Comparison of ENCODE assay signal across 8 cellular contexts in genomic region chr10:79195091-79195923, GRCh38.
DNase-seq lines count a peak whose midpoint lies in the region; ATAC-seq and TF ChIP-seq lines count a peak whose summit lies in the region.

No MANE protein-coding gene starts in this region.

- no peaks in the 10 kb centered on the region for H3K27me3 ChIP-seq in Karpas-422 (ENCODE audit: low read length)
- no peaks in the 10 kb centered on the region for H3K27me3 ChIP-seq in SJCRH30
- no peaks in the 10 kb centered on the region for H3K27me3 ChIP-seq in gastroesophageal sphincter
- H3K27me3 ChIP-seq in suprapubic skin, result no peaks in the 10 kb centered on the region

- H3K4me2 ChIP-seq in Karpas-422 (ENCODE audit: low read depth, low read length, poor library complexity, severe bottlenecking), result peak overlapping the region; percentile 37

- TF ChIP-seq EP300 in gastroesophageal sphincter (IDR thresholded peaks at IDR 0.05), result no peak
- no peak for TF ChIP-seq EP300 in suprapubic skin (IDR thresholded peaks at IDR 0.05)

- H3K36me3 ChIP-seq in Karpas-422 (ENCODE audit: insufficient read depth, low read length) (no peaks in the 10 kb centered on the region), SJCRH30 (peaks cover 4% of the 10 kb centered on the region; the same call in 1 of the 2 replicates), gastroesophageal sphincter (peaks cover 0 to 12% of the 10 kb centered on the region in 2 donors), suprapubic skin (no peaks in the 10 kb centered on the region)

- no peaks in the 10 kb centered on the region for H3K79me2 ChIP-seq in Karpas-422 (ENCODE audit: low read length)

- no peaks in the 10 kb centered on the region for H3K9me2 ChIP-seq in Karpas-422 (replicated peaks; ENCODE audit: insufficient read depth, low read length)

- 7 to 86% methylated on average over 1 to 3 of the region's 22 CpGs for WGBS in gastroesophageal sphincter (ENCODE audit: low coverage in 1 of 2), 2 donors
- WGBS in suprapubic skin, result 34% methylated on average over 8 of the region's 22 CpGs

- TF ChIP-seq POLR2A in gastroesophageal sphincter (IDR thresholded peaks at IDR 0.05) (no peak), suprapubic skin (IDR thresholded peaks at IDR 0.05) (no peak)

- TF ChIP-seq CTCF in gastroesophageal sphincter (IDR thresholded peaks at IDR 0.05), result peak in 3 of 4 experiments; percentile 97 to 99 (median 98)
- TF ChIP-seq CTCF in omental fat pad (IDR thresholded peaks at IDR 0.05), result peak in 1 of 3 donors; percentile 73
- TF ChIP-seq CTCF in suprapubic skin (IDR thresholded peaks at IDR 0.05), result peak; percentile 81 to 84

- DNase-seq in DMS114 treated with DMSO at 0.1 percent for 48 hours (lab: John Stamatoyannopoulos, UW; ENCODE audit: unreplicated experiment), result peak; percentile 57
- peak; percentile 94 for DNase-seq in Karpas-422
- peak; percentile 88 to 94 for DNase-seq in SJCRH30
- DNase-seq in activated gamma-delta T cell treated with Interleukin-2 at 50 U/mL for 16 hours, result peak; percentile 77
- peak; percentile 70 for DNase-seq in omental fat pad (ENCODE audit: low spot score)
- peak; percentile 88 to 95 for DNase-seq in suprapubic skin (ENCODE audit: low spot score in 2 of 2)

- peak overlapping the region; percentile 45 for H3K9ac ChIP-seq in Karpas-422 (ENCODE audit: low read length)

- H3K4me3 ChIP-seq in Karpas-422 (ENCODE audit: low read length) (peak overlapping the region; percentile 16; the same call in 1 of the 2 replicates), SJCRH30 (no peak overlapping the region), gastroesophageal sphincter (no peak overlapping the region), suprapubic skin (no peak overlapping the region)

- H4K20me1 ChIP-seq in Karpas-422 (ENCODE audit: insufficient read depth, low read depth, low read length), result peaks cover 16% of the 10 kb centered on the region

- no peaks in the 10 kb centered on the region for H3K9me3 ChIP-seq in Karpas-422 (ENCODE audit: low read length)
- no peaks in the 10 kb centered on the region for H3K9me3 ChIP-seq in SJCRH30 (replicated peaks)
- no peaks in the 10 kb centered on the region for H3K9me3 ChIP-seq in gastroesophageal sphincter
- H3K9me3 ChIP-seq in suprapubic skin, result no peaks in the 10 kb centered on the region

- H3K4me1 ChIP-seq in Karpas-422 (ENCODE audit: low read length), result peaks cover 53% of the 10 kb centered on the region
- H3K4me1 ChIP-seq in SJCRH30, result peaks cover 45% of the 10 kb centered on the region
- peaks cover 0 to 73% (median 31%) of the 10 kb centered on the region in 3 donors for H3K4me1 ChIP-seq in gastroesophageal sphincter
- H3K4me1 ChIP-seq in suprapubic skin, result peaks cover 46% of the 10 kb centered on the region

- ATAC-seq in GM21529 (IDR thresholded peaks at IDR 0.05; ENCODE audit: unreplicated experiment) (peak; percentile 80), gastroesophageal sphincter (peak; percentile 82), omental fat pad (ENCODE audit: low FRiP score) (peak; percentile 75)

- H2AFZ ChIP-seq in Karpas-422 (ENCODE audit: low read length), result no peak overlapping the region

- H3K27ac ChIP-seq in Karpas-422 (ENCODE audit: low read length), result no peak overlapping the region
- H3K27ac ChIP-seq in SJCRH30, result peak overlapping the region; percentile 28; the same call in 1 of the 2 replicates
- H3K27ac ChIP-seq in gastroesophageal sphincter, result peak overlapping the region; percentile 19 to 83 (median 82)
- peak overlapping the region; percentile 50 for H3K27ac ChIP-seq in suprapubic skin
